ENCODE assay signal across 8 cellular contexts in genomic region chr1:111592389-111593361, GRCh38. TPM values are rescaled to one million over a fixed set of nuclear protein-coding genes. Genes with fewer than 3 reads are reported as not detected.
DNase-seq lines count a peak whose midpoint lies in the region; ATAC-seq and TF ChIP-seq lines count a peak whose summit lies in the region.

No MANE protein-coding gene starts in this region.

- no peaks in the 10 kb centered on the region for H3K36me3 ChIP-seq in spleen

- H3K27me3 ChIP-seq in spleen (replicated peaks in 1 of 7): no peaks in the 10 kb centered on the region

- TF ChIP-seq POLR2A in spleen (IDR thresholded peaks at IDR 0.05): no peak

- H3K27ac ChIP-seq in spleen: peak overlapping the region; percentile 69 to 84 (median 77)

- DNase-seq in Caki2 (ENCODE audit: low read depth) (peak; percentile 80), T1000 (lab: John Stamatoyannopoulos, UW) (peak; percentile 63), astrocyte of the cerebellum (ENCODE audit: low read depth) (peak; percentile 60), iPS-NIHi7 (ENCODE audit: extremely low spot score) (peak; percentile 88), spleen (peak; percentile 93), NCI-H187 treated with DMSO at 0.1 percent for 48 hours (lab: John Stamatoyannopoulos, UW) (no peak)

- in situ Hi-C loops in Caki2 (cut with HindIII; ENCODE audit: low pct_unique_long_range_greater_than_20kb, low sequenced_read_pairs): no loop called here
- in situ Hi-C loops in astrocyte of the cerebellum (cut with HindIII; ENCODE audit: low sequenced_read_pairs): no loop called here

- H3K4me3 ChIP-seq in astrocyte of the cerebellum (ENCODE audit: low read depth, low read length) (no peak overlapping the region), spleen (peak overlapping the region in 1 of 8 donors; percentile 21)

- WGBS in spleen, 5 donors: 12 to 24% (median 20%) methylated on average over 11 of the region's 11 CpGs

- H3K4me1 ChIP-seq in spleen: peaks cover 33 to 76% (median 48%) of the 10 kb centered on the region in 6 donors

- TF ChIP-seq CTCF in astrocyte of the cerebellum (IDR thresholded peaks at IDR 0.05; ENCODE audit: low read depth, low read length, missing control alignments) (no peak), spleen (IDR thresholded peaks at IDR 0.05 in 8 of 11, conservative IDR thresholded peaks at IDR 0.05 in 3 of 11) (no peak)

- intact Hi-C loops in spleen (cut with DNase I; ENCODE audit: low total_unique reads): no loop called here

- H3K9me3 ChIP-seq in spleen: no peaks in the 10 kb centered on the region

- ATAC-seq in GM19467 (IDR thresholded peaks at IDR 0.05; ENCODE audit: unreplicated experiment): peak; percentile 78
- peak; percentile 67 for ATAC-seq in HG03565 (IDR thresholded peaks at IDR 0.05; ENCODE audit: unreplicated experiment)

RNA-seq across cellular contexts. Expression of gene RAP1A, which starts 26.9 kb away (rescaled TPM):
- 12.1 and 15.3 TPM in 2 replicates for total RNA-seq in Caki2 (2014; rRNA removed; shearing (Covaris generic); ENCODE audit: low replicate concordance)
- 100 to 1,000 TPM in 5 of 7 donors, 10 to 100 TPM in 2; 83.3 to 125 (median 113) TPM for total RNA-seq in spleen
- polyA plus RNA-seq in spleen: 100 to 1,000 TPM in 1 of 3 donors, 10 to 100 TPM in 2; 93.6 to 106 (median 99.3) TPM
